Comparison of ENCODE assay signal across 9 cellular contexts in the genomic region with DNA sequence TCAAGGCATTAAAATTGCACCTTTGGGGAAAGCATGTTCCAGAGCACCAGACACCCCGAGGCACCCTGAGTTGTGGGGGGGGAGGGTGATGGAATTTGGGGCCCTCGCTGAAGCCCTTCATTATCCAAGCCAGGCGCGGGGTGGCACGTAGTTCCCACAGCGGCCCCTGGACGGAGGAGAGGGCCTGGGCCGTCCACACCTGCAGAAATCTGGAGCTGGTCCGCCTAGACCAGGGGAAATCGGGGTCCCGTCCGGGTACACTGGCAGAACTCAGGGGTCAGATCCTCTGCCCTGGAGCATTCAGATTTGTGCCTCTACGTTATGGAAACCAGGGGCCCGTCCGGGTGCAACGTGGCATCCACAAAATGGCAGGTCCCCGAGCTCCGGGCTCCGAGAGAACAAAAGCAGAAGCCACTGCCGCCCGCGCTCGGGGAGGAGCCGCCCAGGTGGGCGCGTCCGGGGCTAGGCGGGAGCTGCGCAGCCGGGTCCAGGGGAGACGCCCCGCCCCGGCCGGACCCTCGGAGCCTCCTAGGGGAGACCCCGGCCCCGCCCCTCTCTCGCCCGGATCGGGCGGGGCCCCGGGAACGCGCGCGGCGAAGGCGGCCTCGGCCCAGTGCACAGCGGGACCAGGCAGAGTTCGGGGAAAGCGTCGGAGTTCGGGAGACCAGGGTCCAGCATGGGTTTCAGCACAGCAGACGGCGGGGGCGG. TPM values are rescaled to one million over a fixed set of nuclear protein-coding genes. Genes with fewer than 3 reads are reported as not detected.
DNase-seq lines count a peak whose midpoint lies in the region; ATAC-seq lines count a peak whose summit lies in the region.
"Had no signal": no experiment of that assay in that cellular context is flagged by ENCODE, and none has a peak within 500 bp of the region (broad histone marks: within the 10 kb centered on the region; RNA-seq: fewer than 3 reads in every experiment).

A gene with protein sequence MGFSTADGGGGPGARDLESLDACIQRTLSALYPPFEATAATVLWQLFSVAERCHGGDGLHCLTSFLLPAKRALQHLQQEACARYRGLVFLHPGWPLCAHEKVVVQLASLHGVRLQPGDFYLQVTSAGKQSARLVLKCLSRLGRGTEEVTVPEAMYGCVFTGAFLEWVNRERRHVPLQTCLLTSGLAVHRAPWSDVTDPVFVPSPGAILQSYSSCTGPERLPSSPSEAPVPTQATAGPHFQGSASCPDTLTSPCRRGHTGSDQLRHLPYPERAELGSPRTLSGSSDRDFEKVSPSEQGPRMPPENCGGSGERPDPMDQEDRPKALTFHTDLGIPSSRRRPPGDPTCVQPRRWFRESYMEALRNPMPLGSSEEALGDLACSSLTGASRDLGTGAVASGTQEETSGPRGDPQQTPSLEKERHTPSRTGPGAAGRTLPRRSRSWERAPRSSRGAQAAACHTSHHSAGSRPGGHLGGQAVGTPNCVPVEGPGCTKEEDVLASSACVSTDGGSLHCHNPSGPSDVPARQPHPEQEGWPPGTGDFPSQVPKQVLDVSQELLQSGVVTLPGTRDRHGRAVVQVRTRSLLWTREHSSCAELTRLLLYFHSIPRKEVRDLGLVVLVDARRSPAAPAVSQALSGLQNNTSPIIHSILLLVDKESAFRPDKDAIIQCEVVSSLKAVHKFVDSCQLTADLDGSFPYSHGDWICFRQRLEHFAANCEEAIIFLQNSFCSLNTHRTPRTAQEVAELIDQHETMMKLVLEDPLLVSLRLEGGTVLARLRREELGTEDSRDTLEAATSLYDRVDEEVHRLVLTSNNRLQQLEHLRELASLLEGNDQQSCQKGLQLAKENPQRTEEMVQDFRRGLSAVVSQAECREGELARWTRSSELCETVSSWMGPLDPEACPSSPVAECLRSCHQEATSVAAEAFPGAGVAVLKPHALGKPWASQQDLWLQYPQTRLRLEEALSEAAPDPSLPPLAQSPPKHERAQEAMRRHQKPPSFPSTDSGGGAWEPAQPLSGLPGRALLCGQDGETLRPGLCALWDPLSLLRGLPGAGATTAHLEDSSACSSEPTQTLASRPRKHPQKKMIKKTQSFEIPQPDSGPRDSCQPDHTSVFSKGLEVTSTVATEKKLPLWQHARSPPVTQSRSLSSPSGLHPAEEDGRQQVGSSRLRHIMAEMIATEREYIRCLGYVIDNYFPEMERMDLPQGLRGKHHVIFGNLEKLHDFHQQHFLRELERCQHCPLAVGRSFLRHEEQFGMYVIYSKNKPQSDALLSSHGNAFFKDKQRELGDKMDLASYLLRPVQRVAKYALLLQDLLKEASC (N-terminal part only) (plus strand): TSS at position 613 of the 708 bp plus-strand sequence. CDS start 64 bp downstream, at position 677.

- no peaks in the 10 kb centered on the region for H3K36me3 ChIP-seq in esophagus (ENCODE audit: control insufficient read depth in 2 of 2, insufficient read depth in 2 of 2, low read length in 1 of 2)

- H3K4me3 ChIP-seq in esophagus (ENCODE audit: low read depth in 1 of 2, low read length in 2 of 2), result peak within 1 kb of the TSS; percentile 16 to 42

- H3K4me1 ChIP-seq in esophagus (ENCODE audit: control insufficient read depth in 2 of 2, insufficient read depth in 2 of 2, low read length in 1 of 2), result peaks cover 0 to 2% of the 10 kb centered on the region in 2 donors

- intact Hi-C loops in sciatic nerve (cut with DNase I), result no loop called here

- peak; percentile 26 for DNase-seq in SIG-M5 treated with dmso at 0.1 percent for 504 hours (lab: John Stamatoyannopoulos, UW; ENCODE audit: unreplicated experiment)
- DNase-seq in SIG-M5 (lab: John Stamatoyannopoulos, UW), result no peak
- DNase-seq in NCI-H510A treated with DMSO at 0.1 percent for 48 hours (lab: John Stamatoyannopoulos, UW), result peak; percentile 99
- DNase-seq in sciatic nerve (ENCODE audit: low spot score), result no peak
- DNase-seq in occipital lobe (lab: John Stamatoyannopoulos, UW), result no peak
- DNase-seq: CD4-positive, CD25-positive, alpha-beta regulatory T cell had no signal

- no peak within 1 kb of the TSS for H3K27ac ChIP-seq in esophagus (ENCODE audit: low read depth in 2 of 2, low read length in 1 of 2)

- H3K27me3 ChIP-seq in esophagus (ENCODE audit: control insufficient read depth in 1 of 2, insufficient read depth in 2 of 2, low read length in 2 of 2), result peaks cover 4 to 5% of the 10 kb centered on the region in 2 donors

- peaks cover 0 to 2% of the 10 kb centered on the region in 2 donors for H3K9me3 ChIP-seq in esophagus (ENCODE audit: control insufficient read depth in 2 of 2, insufficient read depth in 1 of 2, low read depth in 1 of 2, low read length in 1 of 2)

- peak; percentile 60 for ATAC-seq in sciatic nerve
- no peak for ATAC-seq in GM18861 (IDR thresholded peaks at IDR 0.05; ENCODE audit: unreplicated experiment)
- no peak for ATAC-seq in GM21528 (IDR thresholded peaks at IDR 0.05; ENCODE audit: low FRiP score, unreplicated experiment)

- WGBS in esophagus, 2 donors, result 7 to 15% methylated on average over 38 to 57 of the region's 57 CpGs

RNA-seq across cellular contexts. Expression of the gene that starts here (rescaled TPM):
- polyA plus RNA-seq in esophagus, result under 1 TPM; 0.16 to 0.53 TPM
- 1.1 TPM for total RNA-seq in sciatic nerve
- 6.2 TPM for total RNA-seq in occipital lobe
- total RNA-seq: CD4-positive, CD25-positive, alpha-beta regulatory T cell had no signal
- polyA plus RNA-seq: CD4-positive, CD25-positive, alpha-beta regulatory T cell had no signal

Comparison
In these comparisons a context has a peak if more than half of its experiments do, and no peak if none do; other contexts are left out.
1. DNase-seq: peak in SIG-M5 treated with dmso at 0.1 percent for 504 hours (single experiment) and NCI-H510A treated with DMSO at 0.1 percent for 48 hours (single experiment); none in SIG-M5 (single experiment), sciatic nerve (single experiment) and occipital lobe (single experiment).